In the genomic region with DNA sequence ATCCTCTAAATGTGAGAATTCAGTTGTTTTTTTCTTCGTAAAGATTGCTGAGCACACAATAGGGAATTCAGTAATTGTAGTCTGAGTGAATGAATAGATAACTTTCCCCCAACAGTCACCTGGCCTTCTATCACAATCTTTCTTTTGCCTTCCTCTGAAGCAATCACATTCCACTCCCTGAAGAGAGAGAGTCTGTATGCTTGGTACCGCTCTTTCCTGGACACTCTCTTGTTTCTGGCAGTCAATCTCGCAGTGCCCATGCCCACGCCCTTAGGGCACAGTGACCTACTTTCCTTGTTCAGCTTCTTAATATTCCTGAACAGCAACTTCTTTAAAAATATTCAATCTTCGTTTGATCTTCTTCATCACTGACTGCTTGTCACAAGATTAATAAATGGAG, we compare ENCODE assay signal across 18 cellular contexts.
DNase-seq lines count a peak whose midpoint lies in the region; ATAC-seq and TF ChIP-seq lines count a peak whose summit lies in the region.
"Had no signal": no experiment of that assay in that cellular context is flagged by ENCODE, and none has a peak within 500 bp of the region (broad histone marks: within the 10 kb centered on the region; RNA-seq: fewer than 3 reads in every experiment).

No MANE protein-coding gene starts in this region.

- H3K4me3 Mint-ChIP-seq in activated naive CD4-positive, alpha-beta T cell treated with anti-CD3 and anti-CD28 coated beads, Interleukin-2, amount 10 ng/mL, durations not matched to agents 7 days and 5 days, result no peak overlapping the region
- H3K4me3 Mint-ChIP-seq: activated CD8-positive, alpha-beta memory T cell treated with anti-CD3 and anti-CD28 coated beads, Interleukin-2, amount 10 ng/mL, durations not matched to agents 7 days and 5 days; immature natural killer cell; T-cell had no signal

- TF ChIP-seq CTCF in coronary artery (IDR thresholded peaks at IDR 0.05) (no peak), right atrium auricular region (IDR thresholded peaks at IDR 0.05) (no peak), sigmoid colon (IDR thresholded peaks at IDR 0.05) (no peak), esophagus squamous epithelium (IDR thresholded peaks at IDR 0.05) (no peak)

- CTCF ChIA-PET in activated naive CD4-positive, alpha-beta T cell treated with anti-CD3 and anti-CD28 coated beads, Interleukin-2, amount 10 ng/mL, durations not matched to agents 7 days and 5 days (lab: Charles Lee), result interaction anchor here (1.1 kb wide), 1 partner anchor 9 kb away, joined by 3 read pairs; no protein-coding TSS in a partner anchor

- DNase-seq in NCI-H226, result peak; percentile 65
- no peak for DNase-seq in coronary artery (ENCODE audit: low spot score)
- DNase-seq in right atrium auricular region (ENCODE audit: low spot score), result no peak
- DNase-seq in sigmoid colon, result no peak
- no peak for DNase-seq in left lobe of liver (ENCODE audit: low spot score)
- DNase-seq in activated naive CD4-positive, alpha-beta T cell treated with anti-CD3 and anti-CD28 coated beads, Interleukin-2, amount 10 ng/mL, durations not matched to agents 7 days and 5 days, result no peak
- DNase-seq in esophagus squamous epithelium (lab: John Stamatoyannopoulos, UW), result no peak
- DNase-seq: activated CD8-positive, alpha-beta memory T cell treated with anti-CD3 and anti-CD28 coated beads, Interleukin-2, amount 10 ng/mL, durations not matched to agents 7 days and 5 days; activated effector memory CD4-positive, alpha-beta T cell treated with anti-CD3 and anti-CD28 coated beads, Interleukin-2, amount 50 U/mL, for 16 hours; AML-193; DMS 273 treated with DMSO at 0.1 percent for 48 hours; immature natural killer cell; NCI-H2029; NCI-H526 treated with DMSO at 0.1 percent for 48 hours; stimulated activated naive CD4-positive, alpha-beta T cell; T-cell had no signal

- ATAC-seq in left lobe of liver (no peak), HG03439 (IDR thresholded peaks at IDR 0.05; ENCODE audit: unreplicated experiment) (no peak)
- ATAC-seq: activated CD8-positive, alpha-beta memory T cell treated with anti-CD3 and anti-CD28 coated beads, Interleukin-2, amount 10 ng/mL, durations not matched to agents 7 days and 5 days; T-cell had no signal

- H3K27me3 ChIP-seq in right atrium auricular region, result no peaks in the 10 kb centered on the region
- no peaks in the 10 kb centered on the region for H3K27me3 ChIP-seq in sigmoid colon
- no peaks in the 10 kb centered on the region for H3K27me3 ChIP-seq in esophagus squamous epithelium
- H3K27me3 ChIP-seq: ovary had no signal

- H3K9me3 ChIP-seq in right atrium auricular region (no peaks in the 10 kb centered on the region), sigmoid colon (no peaks in the 10 kb centered on the region), esophagus squamous epithelium (no peaks in the 10 kb centered on the region)
- H3K9me3 ChIP-seq: ovary had no signal

- no peaks in the 10 kb centered on the region for H3K4me1 Mint-ChIP-seq in activated naive CD4-positive, alpha-beta T cell treated with anti-CD3 and anti-CD28 coated beads, Interleukin-2, amount 10 ng/mL, durations not matched to agents 7 days and 5 days
- H3K4me1 Mint-ChIP-seq: activated CD8-positive, alpha-beta memory T cell treated with anti-CD3 and anti-CD28 coated beads, Interleukin-2, amount 10 ng/mL, durations not matched to agents 7 days and 5 days; immature natural killer cell; T-cell had no signal

- intact Hi-C loops in sigmoid colon (cut with DNase I), result no loop called here
- intact Hi-C loops in esophagus squamous epithelium (cut with DNase I), result no loop called here

- no peak for TF ChIP-seq EP300 in sigmoid colon (IDR thresholded peaks at IDR 0.05)

- H3K36me3 ChIP-seq in right atrium auricular region, result no peaks in the 10 kb centered on the region
- H3K36me3 ChIP-seq in sigmoid colon, result no peaks in the 10 kb centered on the region
- no peaks in the 10 kb centered on the region for H3K36me3 ChIP-seq in esophagus squamous epithelium
- H3K36me3 ChIP-seq: ovary had no signal

- 78 to 90% methylated on average over 5 of the region's 5 CpGs for WGBS in sigmoid colon, 2 donors
- 49 to 52% methylated on average over 5 of the region's 5 CpGs for WGBS in esophagus squamous epithelium, 2 donors

- no peak for TF ChIP-seq POLR2A in sigmoid colon (IDR thresholded peaks at IDR 0.05)
- TF ChIP-seq POLR2A in esophagus squamous epithelium (IDR thresholded peaks at IDR 0.05), result no peak

- H3K4me1 ChIP-seq in right atrium auricular region, result peaks cover 0 to 20% of the 10 kb centered on the region in 2 donors
- peaks cover 0 to 36% (median 26%) of the 10 kb centered on the region in 4 donors for H3K4me1 ChIP-seq in sigmoid colon
- peaks cover 0 to 49% (median 24%) of the 10 kb centered on the region in 3 donors for H3K4me1 ChIP-seq in esophagus squamous epithelium

- H3K4me3 ChIP-seq in coronary artery (no peak overlapping the region), right atrium auricular region (no peak overlapping the region), sigmoid colon (no peak overlapping the region), esophagus squamous epithelium (no peak overlapping the region)
- H3K4me3 ChIP-seq: ovary had no signal

- H3K27ac ChIP-seq in coronary artery (peak overlapping the region; percentile 61 to 82), right atrium auricular region (peak overlapping the region; percentile 54 to 74), sigmoid colon (peak overlapping the region in 3 of 4 donors; percentile 65 to 76 (median 75)), esophagus squamous epithelium (no peak overlapping the region)
- H3K27ac ChIP-seq: ovary had no signal

- no peaks in the 10 kb centered on the region for H3K9me3 Mint-ChIP-seq in activated naive CD4-positive, alpha-beta T cell treated with anti-CD3 and anti-CD28 coated beads, Interleukin-2, amount 10 ng/mL, durations not matched to agents 7 days and 5 days
- H3K9me3 Mint-ChIP-seq: immature natural killer cell, T-cell had no signal

- no peak overlapping the region for H3K27ac Mint-ChIP-seq in activated naive CD4-positive, alpha-beta T cell treated with anti-CD3 and anti-CD28 coated beads, Interleukin-2, amount 10 ng/mL, durations not matched to agents 7 days and 5 days
- H3K27ac Mint-ChIP-seq: activated CD8-positive, alpha-beta memory T cell treated with anti-CD3 and anti-CD28 coated beads, Interleukin-2, amount 10 ng/mL, durations not matched to agents 7 days and 5 days; immature natural killer cell; T-cell had no signal

- H3K36me3 Mint-ChIP-seq in activated naive CD4-positive, alpha-beta T cell treated with anti-CD3 and anti-CD28 coated beads, Interleukin-2, amount 10 ng/mL, durations not matched to agents 7 days and 5 days, result no peaks in the 10 kb centered on the region
- H3K36me3 Mint-ChIP-seq: activated CD8-positive, alpha-beta memory T cell treated with anti-CD3 and anti-CD28 coated beads, Interleukin-2, amount 10 ng/mL, durations not matched to agents 7 days and 5 days; immature natural killer cell; T-cell had no signal

- no peaks in the 10 kb centered on the region for H3K27me3 Mint-ChIP-seq in activated naive CD4-positive, alpha-beta T cell treated with anti-CD3 and anti-CD28 coated beads, Interleukin-2, amount 10 ng/mL, durations not matched to agents 7 days and 5 days

Comparison
In these comparisons a context has a peak if more than half of its experiments do, and no peak if none do; other contexts are left out.
1. H3K27ac ChIP-seq: peak in coronary artery (2 of 2), right atrium auricular region (2 of 2) and sigmoid colon (3 of 4); none in esophagus squamous epithelium (0 of 4).